ENCODE assay signal across 14 cellular contexts in genomic region chr6:10420546-10421507, GRCh38. TPM values are rescaled to one million over a fixed set of nuclear protein-coding genes. Genes with fewer than 3 reads are reported as not detected.
DNase-seq lines count a peak whose midpoint lies in the region; ATAC-seq and TF ChIP-seq lines count a peak whose summit lies in the region.
"Had no signal": no experiment of that assay in that cellular context is flagged by ENCODE, and none has a peak within 500 bp of the region (broad histone marks: within the 10 kb centered on the region; RNA-seq: fewer than 3 reads in every experiment).

No MANE protein-coding gene starts in this region.

- H2BK15ac ChIP-seq in mesenchymal stem cell (ENCODE audit: low read depth, poor library complexity, severe bottlenecking) = no peak overlapping the region

- no peaks in the 10 kb centered on the region for H3K79me1 ChIP-seq in mesenchymal stem cell (replicated peaks; ENCODE audit: low read length, poor library complexity, severe bottlenecking)

- H2BK120ac ChIP-seq in mesenchymal stem cell (ENCODE audit: low read depth, low read length) = peak overlapping the region; percentile 15

- no peak overlapping the region for H2BK5ac ChIP-seq in mesenchymal stem cell (ENCODE audit: low read depth, low read length, poor library complexity, severe bottlenecking)

- H2BK12ac ChIP-seq in mesenchymal stem cell (ENCODE audit: low read length in 2 of 2) = no peak overlapping the region

- ATAC-seq in GM18502 (IDR thresholded peaks at IDR 0.05; ENCODE audit: poor library complexity, unreplicated experiment) = no peak

- TF ChIP-seq POLR2A in breast epithelium (IDR thresholded peaks at IDR 0.05) = no peak

- 4% methylated on average over 49 of the region's 51 CpGs for WGBS in mesenchymal stem cell

- TF ChIP-seq CTCF in 22Rv1 (IDR thresholded peaks at IDR 0.05) (0 out of 2 replicates have a peak, but pooled peaks have one; percentile 6), GM13977 (IDR thresholded peaks at IDR 0.05; ENCODE audit: extremely low read depth, insufficient read depth, missing control alignments) (peak; percentile 25), breast epithelium (IDR thresholded peaks at IDR 0.05) (no peak)

- H3K14ac ChIP-seq in mesenchymal stem cell (ENCODE audit: low read length in 2 of 2) = no peak overlapping the region

- H3K27ac ChIP-seq in 22Rv1 (peak overlapping the region; percentile 99), breast epithelium (peak overlapping the region; percentile 97 to 98), mesenchymal stem cell (ENCODE audit: low read length, poor library complexity, severe bottlenecking) (no peak overlapping the region)

- H3K9me3 ChIP-seq in breast epithelium (no peaks in the 10 kb centered on the region), mesenchymal stem cell (ENCODE audit: control insufficient read depth, low read length) (no peaks in the 10 kb centered on the region)

- H3K4me3 ChIP-seq in breast epithelium (peak overlapping the region in 2 of 3 donors; percentile 59 to 95), mesenchymal stem cell (ENCODE audit: insufficient read depth in 1 of 2, low read depth in 1 of 2, low read length in 2 of 2) (no peak overlapping the region)

- in situ Hi-C loops in GM13977 (cut with MboI; ENCODE audit: low pct_unique_long_range_greater_than_20kb, low sequenced_read_pairs, unreplicated experiment) = loop anchor here (25.0 kb wide), 1 partner anchor 884 kb away; no protein-coding TSS in a partner anchor

- H3K4me1 ChIP-seq in breast epithelium (peaks cover 0 to 6% of the 10 kb centered on the region in 2 donors), mesenchymal stem cell (ENCODE audit: control insufficient read depth, insufficient read depth, low read depth, low read length) (peaks cover 36% of the 10 kb centered on the region)

- no peak overlapping the region for H3K4ac ChIP-seq in mesenchymal stem cell (ENCODE audit: low read depth in 1 of 2, low read length in 2 of 2)

- no peak overlapping the region for H4K8ac ChIP-seq in mesenchymal stem cell (ENCODE audit: low read length)

- H3K18ac ChIP-seq in mesenchymal stem cell (ENCODE audit: low read depth in 1 of 2, low read length in 2 of 2) = no peak overlapping the region

- no peak overlapping the region for H3K23ac ChIP-seq in mesenchymal stem cell (ENCODE audit: low read length in 2 of 2)

- H3K4me2 ChIP-seq in mesenchymal stem cell (ENCODE audit: low read length, poor library complexity, severe bottlenecking) = peak overlapping the region; percentile 13

- H2AFZ ChIP-seq in mesenchymal stem cell (ENCODE audit: low read depth, low read length) = no peak overlapping the region

- DNase-seq in GM13977 (ENCODE audit: low spot score) (no peak), breast epithelium (ENCODE audit: low spot score in 2 of 2) (no peak), mesenchymal stem cell (no peak), HuH-7.5 (ENCODE audit: low spot score) (no peak), NCI-H2196 treated with DMSO at 0.1 percent for 48 hours (lab: John Stamatoyannopoulos, UW; ENCODE audit: unreplicated experiment) (no peak), NCI-H146 treated with DMSO at 0.1 percent for 48 hours (lab: John Stamatoyannopoulos, UW; ENCODE audit: unreplicated experiment) (no peak)
- DNase-seq: activated naive CD8-positive, alpha-beta T cell treated with anti-CD3 and anti-CD28 coated beads for 36 hours; COR-L47; Karpas-422; NCI-H2029 treated with DMSO at 0.1 percent for 48 hours; NK-92 treated with Interleukin-12 subunit alpha and Interleukin-12 subunit beta, amount 100 ng/mL, for 24 hours; stimulated activated CD4-positive, alpha-beta T cell treated with anti-CD3 and anti-CD28 coated beads, Interleukin-2, amount 100 ng/mL, for 24 hours had no signal

- H3K9ac ChIP-seq in mesenchymal stem cell (ENCODE audit: low read length) = no peak overlapping the region

- H2AK5ac ChIP-seq in mesenchymal stem cell (ENCODE audit: low read length, severe bottlenecking) = no peak overlapping the region

- peaks cover 5 to 55% of the 10 kb centered on the region in 2 donors for H3K27me3 ChIP-seq in breast epithelium
- peaks cover 99% of the 10 kb centered on the region in 2 experiments for H3K27me3 ChIP-seq in mesenchymal stem cell (ENCODE audit: control insufficient read depth in 1 of 2, insufficient read depth in 1 of 2, low read length in 2 of 2)

- H4K91ac ChIP-seq in mesenchymal stem cell (ENCODE audit: low read length) = no peak overlapping the region

- H3K36me3 ChIP-seq in breast epithelium = no peaks in the 10 kb centered on the region
- peaks cover 0 to 2% of the 10 kb centered on the region in 2 experiments for H3K36me3 ChIP-seq in mesenchymal stem cell (ENCODE audit: control insufficient read depth in 1 of 2, insufficient read depth in 2 of 2, low read depth in 1 of 2, low read length in 2 of 2)

- intact Hi-C loops in breast epithelium (cut with DNase I; ENCODE audit: low total_unique reads) = no loop called here

RNA-seq across cellular contexts. Expression of gene TFAP2A, which starts 6.0 kb away (rescaled TPM):
- 10 to 100 TPM in 2 of 3 donors, not detected in 1; 25.2 to 46.0 TPM for total RNA-seq in breast epithelium
- polyA plus RNA-seq in mesenchymal stem cell (2013, experiment 1 of 2) = 0.17 TPM
- polyA plus RNA-seq in mesenchymal stem cell (2013, experiment 2 of 2) = 0.21 TPM

Comparison
In these comparisons a context has a peak if more than half of its experiments do, and no peak if none do; other contexts are left out.
1. CTCF ChIP-seq: peak in 22Rv1 (single experiment) and GM13977 (single experiment); none in breast epithelium (0 of 3).
2. H3K4me3 ChIP-seq: peak in breast epithelium (2 of 3); none in mesenchymal stem cell (0 of 2).